Comparison of ENCODE assay signal across 13 cellular contexts in the genomic region with DNA sequence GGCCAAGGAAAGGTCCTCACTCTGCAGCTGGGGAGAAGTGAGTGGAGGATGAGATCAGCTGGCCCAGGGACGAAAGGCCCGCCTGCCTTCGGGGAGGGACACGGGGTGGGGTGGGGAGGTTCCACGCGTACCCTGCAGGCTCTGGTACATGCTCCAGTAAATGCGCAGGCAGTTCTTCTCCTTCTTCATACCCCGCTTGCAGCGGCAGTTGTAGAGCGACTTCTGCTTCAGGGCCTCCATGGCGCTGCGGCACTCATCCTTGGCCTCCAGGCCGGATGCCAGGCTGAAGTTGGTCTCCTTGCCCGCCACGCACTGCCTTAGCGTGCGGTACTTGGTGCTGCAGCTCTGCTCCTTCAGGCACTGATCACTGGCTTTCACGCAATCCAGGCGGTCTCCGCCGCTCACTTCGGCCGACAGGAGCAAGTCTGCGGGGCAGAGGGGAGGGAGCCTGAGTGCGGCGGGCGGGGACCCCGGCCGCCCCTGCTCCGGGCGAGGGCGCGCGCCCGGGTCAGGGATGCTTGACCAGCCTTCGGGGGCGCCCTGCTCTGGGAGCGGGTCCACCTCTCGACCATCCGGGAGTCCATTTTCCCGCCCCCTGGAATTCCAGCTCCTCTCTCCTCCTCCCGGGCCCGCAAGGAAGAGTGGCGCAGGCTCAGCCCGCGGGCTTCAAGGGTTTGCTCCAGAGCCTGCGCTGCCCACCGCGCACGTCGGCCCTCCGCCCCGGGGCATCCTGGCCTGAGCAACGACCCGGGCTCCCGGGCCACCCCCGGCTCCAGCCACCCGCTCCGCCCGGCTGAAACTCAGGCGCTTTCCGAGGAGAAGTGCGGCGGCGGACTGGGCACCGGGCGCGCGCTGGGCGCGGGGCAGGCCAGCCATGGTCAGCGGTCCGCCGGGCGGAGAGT. TPM values are rescaled to one million over a fixed set of nuclear protein-coding genes. Genes with fewer than 3 reads are reported as not detected.
DNase-seq lines count a peak whose midpoint lies in the region; TF ChIP-seq lines count a peak whose summit lies in the region.
"Had no signal": no experiment of that assay in that cellular context is flagged by ENCODE, and none has a peak within 500 bp of the region (broad histone marks: within the 10 kb centered on the region; RNA-seq: fewer than 3 reads in every experiment).

No MANE protein-coding gene starts in this region.

- H3K4me3 Mint-ChIP-seq in CD8-positive, alpha-beta memory T cell: no peak overlapping the region

- no peak overlapping the region for H3K27ac ChIP-seq in CD8-positive, alpha-beta memory T cell (ENCODE audit: low read depth, low read length)
- H3K27ac ChIP-seq in substantia nigra (ENCODE audit: low read depth, low read length, poor library complexity, severe bottlenecking): no peak overlapping the region

- H3K4me1 Mint-ChIP-seq in CD8-positive, alpha-beta memory T cell: peaks cover 0 to 5% (median 3%) of the 10 kb centered on the region in 3 donors

- H3K27me3 ChIP-seq in CD8-positive, alpha-beta memory T cell (ENCODE audit: insufficient read depth, low read length, poor library complexity, severe bottlenecking): no peaks in the 10 kb centered on the region

- peaks cover 0 to 18% (median 8%) of the 10 kb centered on the region in 5 donors for H3K9me3 Mint-ChIP-seq in CD8-positive, alpha-beta memory T cell
- H3K9me3 Mint-ChIP-seq: T-cell had no signal

- POLR2A ChIA-PET in CD8-positive, alpha-beta memory T cell (lab: Charles Lee): no interaction called here

- no peaks in the 10 kb centered on the region for H3K4me1 ChIP-seq in CD8-positive, alpha-beta memory T cell (ENCODE audit: insufficient read depth, low read length)

- H3K36me3 Mint-ChIP-seq in CD8-positive, alpha-beta memory T cell: peaks cover 0 to 1% (median 0%) of the 10 kb centered on the region in 3 donors
- H3K36me3 Mint-ChIP-seq: T-cell had no signal

- peaks cover 32 to 50% of the 10 kb centered on the region in 2 donors for H3K27me3 Mint-ChIP-seq in CD8-positive, alpha-beta memory T cell

- DNase-seq in Daoy (ENCODE audit: low read depth): peak; percentile 6
- DNase-seq in astrocyte of the cerebellum (ENCODE audit: low read depth): no peak
- DNase-seq in retinal pigment epithelial cell (ENCODE audit: low read depth): no peak
- no peak for DNase-seq in CD8-positive, alpha-beta memory T cell
- DNase-seq in COLO829 (ENCODE audit: low spot score): no peak
- no peak for DNase-seq in NCI-H524 treated with DMSO at 0.1 percent for 48 hours (lab: John Stamatoyannopoulos, UW)
- DNase-seq in substantia nigra (lab: John Stamatoyannopoulos, UW): no peak
- DNase-seq: DND-41, NCI-H2171, T-cell had no signal

- in situ Hi-C loops in astrocyte of the cerebellum (cut with HindIII; ENCODE audit: low sequenced_read_pairs): no loop called here

- H3K9me3 ChIP-seq in iPS-18c (ENCODE audit: control insufficient read depth, insufficient read depth, low read length): peaks cover 6% of the 10 kb centered on the region
- H3K9me3 ChIP-seq in CD8-positive, alpha-beta memory T cell (ENCODE audit: low read length): no peaks in the 10 kb centered on the region

- H3K27ac Mint-ChIP-seq in CD8-positive, alpha-beta memory T cell: no peak overlapping the region
- H3K27ac Mint-ChIP-seq: T-cell had no signal

- CTCF ChIA-PET in CD8-positive, alpha-beta memory T cell (lab: Charles Lee): no interaction called here

- TF ChIP-seq CTCF in astrocyte of the cerebellum (IDR thresholded peaks at IDR 0.05; ENCODE audit: low read depth, low read length, missing control alignments) (no peak), retinal pigment epithelial cell (conservative IDR thresholded peaks at IDR 0.05; ENCODE audit: low read depth, low read length) (no peak)

- H3K4me3 ChIP-seq in astrocyte of the cerebellum (ENCODE audit: low read depth, low read length) (peak overlapping the region; percentile 65), iPS-18c (ENCODE audit: insufficient read depth, low read depth, low read length) (peak overlapping the region; percentile 51), retinal pigment epithelial cell (ENCODE audit: low read length) (peak overlapping the region; percentile 76)
- no peak overlapping the region for H3K4me3 ChIP-seq in CD8-positive, alpha-beta memory T cell (ENCODE audit: low read length)

- H3K36me3 ChIP-seq in CD8-positive, alpha-beta memory T cell (ENCODE audit: insufficient read depth, low read length): no peaks in the 10 kb centered on the region

RNA-seq across cellular contexts. Expression of a gene that starts 2.1 kb away (rescaled TPM):
- total RNA-seq in Daoy (2014; rRNA removed; shearing (Covaris generic)): 0.80 and 1.1 TPM in 2 replicates
- not detected for total RNA-seq in CD8-positive, alpha-beta memory T cell
- not detected for polyA plus RNA-seq in CD8-positive, alpha-beta memory T cell

RNA-seq across cellular contexts. Expression of a gene that starts 53.3 kb away (rescaled TPM):
- not detected in 2 replicates for total RNA-seq in Daoy (2014; rRNA removed; shearing (Covaris generic))
- not detected for total RNA-seq in CD8-positive, alpha-beta memory T cell
- polyA plus RNA-seq in CD8-positive, alpha-beta memory T cell: not detected
- total RNA-seq: esophagus mucosa, T-cell, ureter had no signal
